ENCODE assay signal across 29 cellular contexts in the genomic region with DNA sequence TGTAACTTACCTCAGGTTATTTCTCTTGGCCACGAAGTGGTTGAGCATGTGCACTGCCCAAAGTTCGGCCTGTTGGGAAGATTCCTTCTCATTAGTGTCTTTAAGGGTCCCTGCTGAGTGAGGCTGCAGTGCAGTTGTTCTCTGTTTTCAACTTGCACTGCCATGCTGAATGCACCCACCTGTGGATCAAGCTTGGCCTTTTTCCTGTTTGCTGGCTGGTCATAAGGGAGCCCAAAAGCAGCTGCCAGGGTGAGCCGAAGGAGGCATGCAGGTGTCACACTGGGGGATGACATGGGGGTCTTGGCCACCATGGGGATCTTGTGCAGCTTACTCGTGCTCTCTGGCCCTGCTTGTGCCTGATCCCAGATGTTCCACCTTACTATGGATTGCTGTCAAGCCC. TPM values are rescaled to one million over a fixed set of nuclear protein-coding genes. Genes with fewer than 3 reads are reported as not detected.
A peak's percentile ranks its signal among the peaks of the same experiment; 100 is the strongest.
DNase-seq lines count a peak whose midpoint lies in the region; ATAC-seq, FAIRE-seq and TF ChIP-seq lines count a peak whose summit lies in the region.
"Had no signal": no experiment of that assay in that cellular context is flagged by ENCODE, and none has a peak within 500 bp of the region (broad histone marks: within the 10 kb centered on the region; RNA-seq: fewer than 3 reads in every experiment).

No MANE protein-coding gene starts in this region.

- no peak for FAIRE-seq in H1 (lab: Jason Lieb, UNC)
- FAIRE-seq: A549, GM12878, GM12892, GM18507, GM19239 had no signal

- H3K36me3 ChIP-seq in BLaER1 treated with 17β-estradiol and CSF1 and Interleukin-3, amounts not matched to agents 10 nM and 100 nM = no peaks in the 10 kb centered on the region
- no peaks in the 10 kb centered on the region for H3K36me3 ChIP-seq in H1 (ENCODE audit: control insufficient read depth in 2 of 4, insufficient read depth in 4 of 4, low read length in 3 of 4)

- no peak overlapping the region for H2AK5ac ChIP-seq in H1 (ENCODE audit: low read depth, low read length)

- POLR2A ChIA-PET in H1 (lab: Charles Lee; ENCODE audit: partially characterized antibody) = no interaction called here

- no peaks in the 10 kb centered on the region for H4K20me1 ChIP-seq in BLaER1 treated with 17β-estradiol and CSF1 and Interleukin-3, amounts not matched to agents 10 nM and 100 nM
- no peaks in the 10 kb centered on the region for H4K20me1 ChIP-seq in H1 (replicated peaks in 1 of 2; ENCODE audit: control insufficient read depth in 1 of 2, insufficient read depth in 2 of 2, low read length in 2 of 2)

- DNase-seq in NAMALWA (ENCODE audit: low spot score) = peak; percentile 44
- DNase-seq in H1 (ENCODE audit: low read depth in 1 of 2, low spot score in 2 of 2) = no peak
- DNase-seq in kidney glomerular epithelial cell (lab: John Stamatoyannopoulos, UW) = no peak
- DNase-seq: AML-193; C1 segment of cervical spinal cord; CD4-positive, alpha-beta memory T cell; CD4-positive, CD25-positive, alpha-beta regulatory T cell; CD8-positive, alpha-beta memory T cell; COR-L47; DMS 273 treated with DMSO at 0.1 percent for 48 hours; DMS153; DMS53; DMS79; DND-41; EL; GDM1 had no signal

- no peak overlapping the region for H2BK120ac ChIP-seq in H1 (replicated peaks; ENCODE audit: low read depth, low read length)

- no peak overlapping the region for H3K27ac ChIP-seq in BLaER1 treated with 17β-estradiol and CSF1 and Interleukin-3, amounts not matched to agents 10 nM and 100 nM
- no peak overlapping the region for H3K27ac ChIP-seq in H1 (ENCODE audit: low read depth, low read length)
- H3K27ac ChIP-seq: 22Rv1, A549 had no signal

- CTCF ChIA-PET in H1 (lab: Charles Lee; ENCODE audit: partially characterized antibody) = interaction anchor here (0.6 to 3.0 kb wide), 3 partner anchors 10 to 87 kb away, joined by 3 to 25 read pairs (median 4); no protein-coding TSS in a partner anchor

- H2BK5ac ChIP-seq in H1 (ENCODE audit: low read depth, low read length) = no peak overlapping the region

- H3K56ac ChIP-seq in H1 (replicated peaks; ENCODE audit: insufficient read length, low read depth, low read length) = no peak overlapping the region

- H2AFZ ChIP-seq in H1 (ENCODE audit: low read length) = no peak overlapping the region

- H3K27me3 ChIP-seq in BLaER1 treated with 17β-estradiol and CSF1 and Interleukin-3, amounts not matched to agents 10 nM and 100 nM = no peaks in the 10 kb centered on the region
- H3K27me3 ChIP-seq in H1 (replicated peaks in 1 of 4; ENCODE audit: control insufficient read depth in 3 of 4, extremely low read depth in 1 of 4, insufficient read depth in 3 of 4, low read length in 3 of 4) = no peaks in the 10 kb centered on the region

- no peak overlapping the region for H4K91ac ChIP-seq in H1 (replicated peaks; ENCODE audit: insufficient read length, low read length)

- WGBS in H1 (ENCODE audit: extremely low coverage in 1 of 2, insufficient coverage in 1 of 2, insufficient read length in 1 of 2, insufficient replicate concordance in 2 of 2, low coverage in 1 of 2, low lambda C conversion rate in 2 of 2, missing lambda C conversion rate in 1 of 2), 2 experiments = 78% methylated on average over 4 of the region's 4 CpGs; no CpG with 5 or more reads in 1 of the 2 experiments

- H3K79me2 ChIP-seq in H1 (ENCODE audit: control insufficient read depth in 1 of 2, insufficient read depth in 2 of 2, low read length in 2 of 2) = no peaks in the 10 kb centered on the region

- 0 out of 2 replicates have a peak overlapping the region, but pooled peaks have one; percentile 60 for H4K8ac ChIP-seq in H1 (ENCODE audit: extremely low read depth, insufficient read depth, low read length)

- H3K4me1 ChIP-seq in BLaER1 treated with 17β-estradiol and CSF1 and Interleukin-3, amounts not matched to agents 10 nM and 100 nM = peaks cover 5 to 29% (median 20%) of the 10 kb centered on the region in 10 experiments; a peak in 17 of 20 replicates
- H3K4me1 ChIP-seq in H1 (replicated peaks in 1 of 4; ENCODE audit: control insufficient read depth in 3 of 4, insufficient read depth in 4 of 4, low read length in 3 of 4) = peaks cover 0 to 4% (median 0%) of the 10 kb centered on the region in 4 experiments; a peak in 2 of 7 replicates
- H3K4me1 ChIP-seq: A549 had no signal

- no peak overlapping the region for H3K4me3 ChIP-seq in BLaER1 treated with 17β-estradiol and CSF1 and Interleukin-3, amounts not matched to agents 10 nM and 100 nM
- no peak overlapping the region for H3K4me3 ChIP-seq in H1 (ENCODE audit: extremely low read depth in 1 of 4, insufficient read depth in 2 of 4, low read depth in 3 of 4, low read length in 4 of 4)
- H3K4me3 ChIP-seq: A549, GM12878 had no signal

- no peak overlapping the region for H3K23ac ChIP-seq in H1 (ENCODE audit: insufficient read length)

- no peak for TF ChIP-seq CTCF in H1 (IDR thresholded peaks at IDR 0.05; ENCODE audit: control extremely low read depth in 1 of 3, insufficient read depth in 1 of 3, low read depth in 1 of 3, low read length in 3 of 3)

- ATAC-seq in activated CD4-positive, CD25-positive, alpha-beta regulatory T cell treated with anti-CD3 and anti-CD28 coated beads, Interleukin-2, amount 50 U/mL, for 24 hours = no peak
- no peak for ATAC-seq in HG03521 (IDR thresholded peaks at IDR 0.05; ENCODE audit: unreplicated experiment)
- ATAC-seq: A549, GM12878 had no signal

- no peaks in the 10 kb centered on the region for H3K9me3 ChIP-seq in BLaER1 treated with 17β-estradiol and CSF1 and Interleukin-3, amounts not matched to agents 10 nM and 100 nM (replicated peaks in 1 of 11)
- H3K9me3 ChIP-seq in H1 (ENCODE audit: insufficient read depth in 2 of 2, low read depth in 1 of 2, low read length in 1 of 2) = no peaks in the 10 kb centered on the region

- H3K4me2 ChIP-seq in BLaER1 treated with 17β-estradiol and CSF1 and Interleukin-3, amounts not matched to agents 10 nM and 100 nM = peak overlapping the region in 6 of 11 experiments; percentile 5 to 40 (median 10); a peak in 6 of 22 replicates
- no peak overlapping the region for H3K4me2 ChIP-seq in H1 (ENCODE audit: insufficient read depth in 1 of 2, low read depth in 2 of 2, low read length in 2 of 2)
- H3K4me2 ChIP-seq: A549 had no signal

- no peak for TF ChIP-seq POLR2A in H1 (IDR thresholded peaks at IDR 0.05; ENCODE audit: control extremely low read depth in 1 of 2, low read depth in 2 of 2, low read length in 2 of 2)

- no peak overlapping the region for H3K14ac ChIP-seq in H1 (ENCODE audit: insufficient read length)

- no peak overlapping the region for H3K4ac ChIP-seq in H1 (replicated peaks; ENCODE audit: insufficient read length, low read depth, low read length)

- H2BK20ac ChIP-seq in H1 (ENCODE audit: low read length) = no peak overlapping the region

- H3K23me2 ChIP-seq in H1 (ENCODE audit: low read depth, low read length) = no peaks in the 10 kb centered on the region

- H2BK12ac ChIP-seq in H1 (ENCODE audit: low read depth, low read length) = no peak overlapping the region

- no peaks in the 10 kb centered on the region for H3K79me1 ChIP-seq in H1 (ENCODE audit: low read depth, low read length)

- TF ChIP-seq RAD21 in H1 (IDR thresholded peaks at IDR 0.05 in 1 of 2, conservative IDR thresholded peaks at IDR 0.05 in 1 of 2; ENCODE audit: low read depth in 2 of 2, low read length in 2 of 2) = no peak

- no peak overlapping the region for H3K18ac ChIP-seq in H1 (ENCODE audit: extremely low read depth, low read length)

- no peak overlapping the region for H3K9ac ChIP-seq in BLaER1 treated with 17β-estradiol and CSF1 and Interleukin-3, amounts not matched to agents 10 nM and 100 nM
- no peak overlapping the region for H3K9ac ChIP-seq in H1 (replicated peaks in 1 of 4; ENCODE audit: extremely low read depth in 1 of 4, low read depth in 3 of 4, low read length in 3 of 4)

- TF ChIP-seq EP300 in H1 (IDR thresholded peaks at IDR 0.05; ENCODE audit: borderline replicate concordance in 1 of 2, low read depth in 2 of 2, low read length in 2 of 2) = no peak

- H2BK15ac ChIP-seq in H1 (ENCODE audit: low read length) = no peak overlapping the region

- no peak overlapping the region for H4K5ac ChIP-seq in H1 (ENCODE audit: insufficient read length, low read depth, low read length)

TF ChIP-seq in H1, 55 proteins besides CTCF, POLR2A, EP300 and RAD21 (continues in another document):
- TF ChIP-seq SP4 (IDR thresholded peaks at IDR 0.05; ENCODE audit: low read length) (no peak), CREB1 (IDR thresholded peaks at IDR 0.05) (no peak)

RNA-seq across cellular contexts. Expression of a gene that starts 46.1 kb away (rescaled TPM):
- total RNA-seq in H1 (2021; fragmentation: NEBNext Ultra II Directional; extraction: Animal tissue kit (Norgen Biotek cat#: 25700)) = 96.7 and 103 TPM in 2 replicates
- polyA plus RNA-seq in H1 (2011; rRNA removed) = 97.5 and 118 TPM in 2 replicates
- polyA plus RNA-seq in H1 (2011; cell fraction: cytosol; rRNA removed) = 107 TPM
- polyA plus RNA-seq in H1 (2011; cell fraction: nucleus; rRNA removed) = 106 TPM
- 84.9 to 99.8 TPM (median 87.2 TPM) in 4 replicates for polyA plus RNA-seq in H1 (2012, experiment 1 of 2)
- 26.2 TPM for polyA plus RNA-seq in H1 (2012, experiment 2 of 2)
- 63.6 TPM for polyA plus RNA-seq in H1 (2013, experiment 1 of 2)
- 64.8 TPM for polyA plus RNA-seq in H1 (2013, experiment 2 of 2)
- polyA minus RNA-seq in H1 (2011; rRNA and poly(A)+ RNA removed) = 245 and 262 TPM in 2 replicates
- 79.9 TPM for polyA minus RNA-seq in H1 (2011; cell fraction: cytosol; rRNA and poly(A)+ RNA removed)
- 130 TPM for polyA minus RNA-seq in H1 (2011; cell fraction: nucleus; rRNA and poly(A)+ RNA removed)

RNA-seq across cellular contexts. Expression of a gene that starts 49.0 kb away (rescaled TPM):
- not detected in 2 replicates for total RNA-seq in H1 (2021; fragmentation: NEBNext Ultra II Directional; extraction: Animal tissue kit (Norgen Biotek cat#: 25700))
- 0.11 and 0.18 TPM in 2 replicates for polyA plus RNA-seq in H1 (2011; rRNA removed)
- polyA plus RNA-seq in H1 (2011; cell fraction: cytosol; rRNA removed) = 0.26 TPM
- polyA plus RNA-seq in H1 (2011; cell fraction: nucleus; rRNA removed) = 0.57 TPM
- 0.28 TPM in 1 of 4 replicates, not detected in the others for polyA plus RNA-seq in H1 (2012, experiment 1 of 2)
- polyA plus RNA-seq in H1 (2012, experiment 2 of 2) = not detected
- 0.12 TPM for polyA plus RNA-seq in H1 (2013, experiment 1 of 2)
- polyA plus RNA-seq in H1 (2013, experiment 2 of 2) = 0.22 TPM
- polyA minus RNA-seq in H1 (2011; rRNA and poly(A)+ RNA removed) = not detected in 2 replicates
- polyA minus RNA-seq in H1 (2011; cell fraction: cytosol; rRNA and poly(A)+ RNA removed) = not detected
- not detected for polyA minus RNA-seq in H1 (2011; cell fraction: nucleus; rRNA and poly(A)+ RNA removed)
- total RNA-seq: A172; B cell; CD4-positive, alpha-beta memory T cell; CD8-positive, alpha-beta memory T cell; Daoy; G401; GM12878 had no signal
- polyA plus RNA-seq: CD4-positive, alpha-beta memory T cell; CD4-positive, CD25-positive, alpha-beta regulatory T cell; CD8-positive, alpha-beta memory T cell had no signal

Comparison
In these comparisons a context has a peak if more than half of its experiments do, and no peak if none do; other contexts are left out.
1. H3K4me2 ChIP-seq: peak in BLaER1 treated with 17β-estradiol and CSF1 and Interleukin-3, amounts not matched to agents 10 nM and 100 nM (6 of 11); none in H1 (0 of 2).